Comparison of ENCODE assay signal across 10 cellular contexts in genomic region chr13:79936368-79937136, GRCh38.
A peak's percentile ranks its signal among the peaks of the same experiment; 100 is the strongest.
DNase-seq lines count a peak whose midpoint lies in the region; ATAC-seq, FAIRE-seq and TF ChIP-seq lines count a peak whose summit lies in the region.
"Had no signal": no experiment of that assay in that cellular context is flagged by ENCODE, and none has a peak within 500 bp of the region (broad histone marks: within the 10 kb centered on the region; RNA-seq: fewer than 3 reads in every experiment).

No MANE protein-coding gene starts in this region.

- peak overlapping the region; percentile 74 for H3K9ac ChIP-seq in astrocyte (ENCODE audit: low read length)

- intact Hi-C loops in left ventricle myocardium inferior (cut with micrococcal nuclease) (no loop called here), testis (cut with DNase I; ENCODE audit: low total_unique reads) (no loop called here)

- FAIRE-seq in G401.6 (lab: Jason Lieb, UNC) (peak; percentile 99), astrocyte (lab: Jason Lieb, UNC) (peak; percentile 100)
- FAIRE-seq: K562 had no signal

- no peak for TF ChIP-seq POLR2A in Peyer's patch (IDR thresholded peaks at IDR 0.05)
- TF ChIP-seq POLR2A in testis (IDR thresholded peaks at IDR 0.05): no peak

- H3K9me3 ChIP-seq in astrocyte (ENCODE audit: insufficient read depth, low read depth, low read length): no peaks in the 10 kb centered on the region
- H3K9me3 ChIP-seq in left ventricle myocardium inferior (replicated peaks): no peaks in the 10 kb centered on the region
- no peaks in the 10 kb centered on the region for H3K9me3 ChIP-seq in Peyer's patch
- no peaks in the 10 kb centered on the region for H3K9me3 ChIP-seq in testis

- H3K4me2 ChIP-seq in astrocyte (ENCODE audit: low read length): peak overlapping the region; percentile 65

- peak overlapping the region; percentile 50 for H2AFZ ChIP-seq in astrocyte (ENCODE audit: low read depth, low read length)

- peaks cover 26% of the 10 kb centered on the region for H3K4me1 ChIP-seq in astrocyte (ENCODE audit: insufficient read depth, low read length)
- H3K4me1 ChIP-seq in left ventricle myocardium inferior: no peaks in the 10 kb centered on the region
- no peaks in the 10 kb centered on the region for H3K4me1 ChIP-seq in Peyer's patch
- H3K4me1 ChIP-seq in testis: peaks cover 10% of the 10 kb centered on the region

- WGBS in testis, 2 donors: 52 to 55% methylated on average over 12 of the region's 12 CpGs

- H3K27me3 ChIP-seq in astrocyte (ENCODE audit: insufficient read depth, low read length) (no peaks in the 10 kb centered on the region), left ventricle myocardium inferior (ENCODE audit: low read depth) (no peaks in the 10 kb centered on the region), Peyer's patch (no peaks in the 10 kb centered on the region), testis (no peaks in the 10 kb centered on the region)

- peak overlapping the region; percentile 98 for H3K27ac Mint-ChIP-seq in astrocyte (ENCODE audit: unreplicated experiment)
- H3K27ac Mint-ChIP-seq: activated T-helper 1 cell treated with anti-CD3 and anti-CD28 coated beads, Interleukin-12 subunit alpha, Interleukin-12 subunit beta, Interleukin-2, Interleukin-4 antibody, amounts not matched to agents 30 ng/mL and 10 ng/mL and 1 ng/mL, durations not matched to agents 14 hours and 24 hours and 36 hours had no signal

- H3K9me3 Mint-ChIP-seq in astrocyte (ENCODE audit: unreplicated experiment): peaks cover 2% of the 10 kb centered on the region
- H3K9me3 Mint-ChIP-seq: activated T-helper 1 cell treated with anti-CD3 and anti-CD28 coated beads, Interleukin-12 subunit alpha, Interleukin-12 subunit beta, Interleukin-2, Interleukin-4 antibody, amounts not matched to agents 30 ng/mL and 10 ng/mL and 1 ng/mL, durations not matched to agents 14 hours and 24 hours and 36 hours had no signal

- peak overlapping the region; percentile 22 for H3K4me3 Mint-ChIP-seq in astrocyte (ENCODE audit: unreplicated experiment)
- H3K4me3 Mint-ChIP-seq: activated T-helper 1 cell treated with anti-CD3 and anti-CD28 coated beads, Interleukin-12 subunit alpha, Interleukin-12 subunit beta, Interleukin-2, Interleukin-4 antibody, amounts not matched to agents 30 ng/mL and 10 ng/mL and 1 ng/mL, durations not matched to agents 14 hours and 24 hours and 36 hours had no signal

- peaks cover 39% of the 10 kb centered on the region for H3K4me1 Mint-ChIP-seq in astrocyte (ENCODE audit: low read depth, unreplicated experiment)

- no peak overlapping the region for H3K4me3 ChIP-seq in astrocyte (ENCODE audit: insufficient read depth, low read depth, low read length)
- no peak overlapping the region for H3K4me3 ChIP-seq in left ventricle myocardium inferior
- no peak overlapping the region for H3K4me3 ChIP-seq in Peyer's patch
- peak overlapping the region in 1 of 2 donors; percentile 1 for H3K4me3 ChIP-seq in testis
- H3K4me3 ChIP-seq: K562 had no signal

- no peaks in the 10 kb centered on the region for H3K27me3 Mint-ChIP-seq in astrocyte (ENCODE audit: low read depth, unreplicated experiment)

- no peak for ATAC-seq in GM18520 (IDR thresholded peaks at IDR 0.05; ENCODE audit: unreplicated experiment)
- ATAC-seq: K562 had no signal

- H3K79me2 ChIP-seq in astrocyte (ENCODE audit: insufficient read depth, low read length): no peaks in the 10 kb centered on the region

- H3K36me3 ChIP-seq in astrocyte (ENCODE audit: insufficient read depth, low read length): no peaks in the 10 kb centered on the region
- no peaks in the 10 kb centered on the region for H3K36me3 ChIP-seq in left ventricle myocardium inferior
- no peaks in the 10 kb centered on the region for H3K36me3 ChIP-seq in Peyer's patch
- H3K36me3 ChIP-seq in testis (ENCODE audit: low read depth, missing control alignments): no peaks in the 10 kb centered on the region

- TF ChIP-seq CTCF in astrocyte (IDR thresholded peaks at IDR 0.05; ENCODE audit: insufficient read depth, low read depth, low read length): no peak
- TF ChIP-seq CTCF in left ventricle myocardium inferior (IDR thresholded peaks at IDR 0.05; ENCODE audit: borderline replicate concordance): no peak
- no peak for TF ChIP-seq CTCF in Peyer's patch (IDR thresholded peaks at IDR 0.05)
- TF ChIP-seq CTCF in testis (IDR thresholded peaks at IDR 0.05): no peak

- no peaks in the 10 kb centered on the region for H4K20me1 ChIP-seq in astrocyte (ENCODE audit: insufficient read depth, low read length)

- DNase-seq in astrocyte (ENCODE audit: low read depth): peak; percentile 100
- no peak for DNase-seq in left ventricle myocardium inferior
- DNase-seq in renal cortical epithelial cell (ENCODE audit: low read depth): peak; percentile 100
- no peak for DNase-seq in Peyer's patch
- DNase-seq in HUDEP-2 (lab: John Stamatoyannopoulos, UW; ENCODE audit: unreplicated experiment in 76 of 76): no peak
- DNase-seq in testis: no peak

- peak overlapping the region; percentile 96 for H3K27ac ChIP-seq in astrocyte (ENCODE audit: low read depth, low read length)
- peak overlapping the region; percentile 66 for H3K27ac ChIP-seq in left ventricle myocardium inferior (replicated peaks)
- H3K27ac ChIP-seq in Peyer's patch: peak overlapping the region in 2 of 4 donors; percentile 17 to 23
- peak overlapping the region in 1 of 2 donors; percentile 48 for H3K27ac ChIP-seq in testis

- H3K36me3 Mint-ChIP-seq in astrocyte (ENCODE audit: low read depth, unreplicated experiment): no peaks in the 10 kb centered on the region

Comparison
In these comparisons a context has a peak if more than half of its experiments do, and no peak if none do; other contexts are left out.
1. DNase-seq: peak in astrocyte (single experiment) and renal cortical epithelial cell (single experiment); none in left ventricle myocardium inferior (single experiment), Peyer's patch (0 of 3), HUDEP-2 (0 of 76) and testis (single experiment).